Comparison of ENCODE assay signal across 1 cellular context in genomic region chr5:138752341-138752950, GRCh38.
TF ChIP-seq lines count a peak whose summit lies in the region.

No MANE protein-coding gene starts in this region.

TF ChIP-seq in SK-N-SH, 30 proteins besides CTCF, POLR2A, EP300 and RAD21 (continued from another document):
- TF ChIP-seq IRF3 (IDR thresholded peaks at IDR 0.05; ENCODE audit: low read depth, low read length) (no peak), TCF12 (IDR thresholded peaks at IDR 0.05) (no peak)
